In the genomic region with DNA sequence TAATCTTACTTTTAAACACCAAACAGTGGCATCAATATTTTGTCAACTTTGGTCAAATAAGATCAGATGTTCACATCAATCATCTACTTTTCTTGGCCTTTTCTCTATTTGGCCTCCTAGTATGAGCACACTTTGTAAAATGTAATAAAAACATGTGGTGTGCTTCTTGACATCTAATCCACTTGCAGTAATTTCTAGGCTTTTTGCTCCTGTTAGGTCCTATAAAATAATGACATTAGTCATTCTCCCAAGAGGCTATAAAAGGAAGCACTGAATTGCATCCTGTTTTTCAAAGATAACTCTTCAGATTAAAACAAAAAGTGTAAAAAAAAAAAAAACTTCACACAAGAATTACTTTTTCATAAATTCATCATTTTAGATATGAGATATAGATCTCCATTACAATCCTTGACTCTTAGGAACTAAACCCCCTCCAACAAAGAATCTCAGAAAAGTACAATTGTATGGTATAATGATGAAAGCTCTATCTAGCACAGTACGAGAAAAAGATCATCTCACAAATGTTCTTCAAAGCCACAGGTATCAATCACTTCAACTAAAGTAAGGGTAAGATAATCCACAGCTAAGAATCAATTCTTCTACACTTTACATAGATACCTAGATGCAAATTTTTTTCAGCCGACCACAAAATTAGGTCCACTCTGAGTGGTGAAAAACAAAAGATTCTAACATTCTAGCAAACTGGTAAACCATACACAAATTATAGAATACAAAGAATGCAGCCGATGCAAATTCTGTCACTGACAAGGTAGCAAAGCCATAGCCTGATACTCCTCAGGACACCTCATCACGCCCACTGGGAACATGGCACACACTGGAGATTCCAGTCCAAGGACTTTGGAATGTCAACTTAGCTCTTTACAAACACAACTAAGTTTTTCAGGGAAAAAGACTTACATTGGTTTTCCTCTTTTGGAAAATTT, we compare ENCODE assay signal across 8 cellular contexts. TPM values are rescaled to one million over a fixed set of nuclear protein-coding genes. Genes with fewer than 3 reads are reported as not detected.
DNase-seq lines count a peak whose midpoint lies in the region; ATAC-seq and TF ChIP-seq lines count a peak whose summit lies in the region.

No MANE protein-coding gene starts in this region.

- H3K4me1 ChIP-seq in DOHH2 (ENCODE audit: control insufficient read depth, low read length) = peaks cover 39% of the 10 kb centered on the region
- peaks cover 14% of the 10 kb centered on the region; the same call in 1 of the 2 replicates for H3K4me1 ChIP-seq in HAP-1
- peaks cover 9% of the 10 kb centered on the region for H3K4me1 ChIP-seq in neural progenitor cell

- peaks cover 34% of the 10 kb centered on the region for H4K20me1 ChIP-seq in DOHH2 (ENCODE audit: control insufficient read depth, insufficient read depth, low read depth, low read length)
- H4K20me1 ChIP-seq in neural progenitor cell (ENCODE audit: low read depth) = peaks cover 8% of the 10 kb centered on the region

- DNase-seq in HAP-1 (ENCODE audit: low spot score in 2 of 2) (no peak), neural progenitor cell (ENCODE audit: low spot score) (no peak), G401 (ENCODE audit: low spot score) (no peak)
- no peak for DNase-seq in activated T-helper 1 cell treated with anti-CD3 and anti-CD28 coated beads, Interleukin-12 subunit alpha, Interleukin-12 subunit beta, Interleukin-2, Interleukin-4 antibody, amounts not matched to agents 30 ng/mL and 10 ng/mL and 1 ng/mL, durations not matched to agents 14 hours and 24 hours and 36 hours (ENCODE audit: low spot score)
- no peak for DNase-seq in stimulated activated CD4-positive, alpha-beta T cell treated with anti-CD3 and anti-CD28 coated beads, Interleukin-4, amount 100 ng/mL, for 1 hour
- DNase-seq in activated CD4-positive, alpha-beta T cell treated with anti-CD3 and anti-CD28 coated beads for 4 hours = no peak

- peaks cover 57% of the 10 kb centered on the region for H3K4me1 Mint-ChIP-seq in activated T-helper 1 cell treated with anti-CD3 and anti-CD28 coated beads, Interleukin-12 subunit alpha, Interleukin-12 subunit beta, Interleukin-2, Interleukin-4 antibody, amounts not matched to agents 30 ng/mL and 10 ng/mL and 1 ng/mL, durations not matched to agents 14 hours and 24 hours and 36 hours (ENCODE audit: low read depth)
- H3K4me1 Mint-ChIP-seq in neural progenitor cell = peaks cover 28% of the 10 kb centered on the region

- peaks cover 20% of the 10 kb centered on the region for H3F3A ChIP-seq in DOHH2 (ENCODE audit: control insufficient read depth, insufficient read depth)
- peaks cover 24% of the 10 kb centered on the region for H3F3A ChIP-seq in neural progenitor cell (ENCODE audit: low read depth)

- H3K4me3 Mint-ChIP-seq in activated T-helper 1 cell treated with anti-CD3 and anti-CD28 coated beads, Interleukin-12 subunit alpha, Interleukin-12 subunit beta, Interleukin-2, Interleukin-4 antibody, amounts not matched to agents 30 ng/mL and 10 ng/mL and 1 ng/mL, durations not matched to agents 14 hours and 24 hours and 36 hours = peak overlapping the region; percentile 96
- peak overlapping the region; percentile 90 for H3K4me3 Mint-ChIP-seq in neural progenitor cell

- H3K27ac ChIP-seq in DOHH2 (ENCODE audit: low read depth, low read length) = peak overlapping the region; percentile 82
- H3K27ac ChIP-seq in neural progenitor cell = no peak overlapping the region

- H3K9ac ChIP-seq in neural progenitor cell = no peak overlapping the region

- H3K27me3 ChIP-seq in DOHH2 (ENCODE audit: control insufficient read depth, low read length) (peaks cover 29% of the 10 kb centered on the region), HAP-1 (ENCODE audit: low read depth) (no peaks in the 10 kb centered on the region), neural progenitor cell (peaks cover 56% of the 10 kb centered on the region)

- no peak overlapping the region for H2AFZ ChIP-seq in neural progenitor cell (replicated peaks)

- H3K36me3 ChIP-seq in DOHH2 (ENCODE audit: control insufficient read depth, low read length) (peaks cover 78% of the 10 kb centered on the region), HAP-1 (replicated peaks) (no peaks in the 10 kb centered on the region), neural progenitor cell (no peaks in the 10 kb centered on the region)

- no peaks in the 10 kb centered on the region for H3K9me3 Mint-ChIP-seq in activated T-helper 1 cell treated with anti-CD3 and anti-CD28 coated beads, Interleukin-12 subunit alpha, Interleukin-12 subunit beta, Interleukin-2, Interleukin-4 antibody, amounts not matched to agents 30 ng/mL and 10 ng/mL and 1 ng/mL, durations not matched to agents 14 hours and 24 hours and 36 hours
- H3K9me3 Mint-ChIP-seq in neural progenitor cell = no peaks in the 10 kb centered on the region

- TF ChIP-seq CTCF in DOHH2 (IDR thresholded peaks at IDR 0.05; ENCODE audit: low read depth, low read length, poor library complexity, severe bottlenecking) = no peak
- TF ChIP-seq CTCF in neural progenitor cell (IDR thresholded peaks at IDR 0.05) = no peak

- intact Hi-C loops in activated T-helper 1 cell treated with anti-CD3 and anti-CD28 coated beads, Interleukin-12 subunit alpha, Interleukin-12 subunit beta, Interleukin-2, Interleukin-4 antibody, amounts not matched to agents 30 ng/mL and 10 ng/mL and 1 ng/mL, durations not matched to agents 14 hours and 24 hours and 36 hours (cut with micrococcal nuclease) = loop anchor here (1.0 to 10.0 kb wide), 3 partner anchors 26 to 792 kb away; partner anchors contain the start of gene ZCCHC2

- H3K27ac Mint-ChIP-seq in activated T-helper 1 cell treated with anti-CD3 and anti-CD28 coated beads, Interleukin-12 subunit alpha, Interleukin-12 subunit beta, Interleukin-2, Interleukin-4 antibody, amounts not matched to agents 30 ng/mL and 10 ng/mL and 1 ng/mL, durations not matched to agents 14 hours and 24 hours and 36 hours = peak overlapping the region; percentile 92
- H3K27ac Mint-ChIP-seq in neural progenitor cell = no peak overlapping the region

- in situ Hi-C loops in HAP-1 (cut with MboI; ENCODE audit: low sequenced_read_pairs) (loop anchor here (5.0 to 25.0 kb wide), 2 partner anchors 180 to 300 kb away; no protein-coding TSS in a partner anchor), G401 (cut with HindIII; ENCODE audit: low sequenced_read_pairs) (loop anchor here (25.0 kb wide), 1 partner anchor 180 kb away; no protein-coding TSS in a partner anchor)

- peak overlapping the region; percentile 74 for H3K4me3 ChIP-seq in DOHH2 (ENCODE audit: low read length)
- peak overlapping the region; percentile 55 for H3K4me3 ChIP-seq in HAP-1
- H3K4me3 ChIP-seq in neural progenitor cell = no peak overlapping the region

- no peaks in the 10 kb centered on the region for H3K9me3 ChIP-seq in DOHH2 (ENCODE audit: control insufficient read depth, insufficient read depth, low read length)
- H3K9me3 ChIP-seq in HAP-1 = no peaks in the 10 kb centered on the region
- H3K9me3 ChIP-seq in neural progenitor cell (ENCODE audit: low read depth) = no peaks in the 10 kb centered on the region

- H3K4me2 ChIP-seq in DOHH2 (ENCODE audit: low read length) (peak overlapping the region; percentile 62), neural progenitor cell (no peak overlapping the region)

- H3K27me3 Mint-ChIP-seq in activated T-helper 1 cell treated with anti-CD3 and anti-CD28 coated beads, Interleukin-12 subunit alpha, Interleukin-12 subunit beta, Interleukin-2, Interleukin-4 antibody, amounts not matched to agents 30 ng/mL and 10 ng/mL and 1 ng/mL, durations not matched to agents 14 hours and 24 hours and 36 hours (ENCODE audit: insufficient read depth) = no peaks in the 10 kb centered on the region
- H3K27me3 Mint-ChIP-seq in neural progenitor cell (ENCODE audit: insufficient read depth, low read depth) = peaks cover 10% of the 10 kb centered on the region

- no peaks in the 10 kb centered on the region for H3K9me2 ChIP-seq in DOHH2 (replicated peaks; ENCODE audit: control insufficient read depth, low read length)

- no peak for ATAC-seq in GM21619 (IDR thresholded peaks at IDR 0.05; ENCODE audit: unreplicated experiment)

- H3K79me2 ChIP-seq in DOHH2 (ENCODE audit: control insufficient read depth, low read length) (peaks cover 86% of the 10 kb centered on the region), neural progenitor cell (ENCODE audit: low read depth) (no peaks in the 10 kb centered on the region)

- H3K36me3 Mint-ChIP-seq in activated T-helper 1 cell treated with anti-CD3 and anti-CD28 coated beads, Interleukin-12 subunit alpha, Interleukin-12 subunit beta, Interleukin-2, Interleukin-4 antibody, amounts not matched to agents 30 ng/mL and 10 ng/mL and 1 ng/mL, durations not matched to agents 14 hours and 24 hours and 36 hours (ENCODE audit: low read depth) = peaks cover 47% of the 10 kb centered on the region
- peaks cover 11% of the 10 kb centered on the region for H3K36me3 Mint-ChIP-seq in neural progenitor cell

RNA-seq across cellular contexts. Expression of gene BCL2, which starts 2.7 kb away (rescaled TPM):
- 95.9 and 97.1 TPM in 2 replicates for total RNA-seq in activated T-helper 1 cell treated with anti-CD3 and anti-CD28 coated beads, Interleukin-12 subunit alpha, Interleukin-12 subunit beta, Interleukin-2, Interleukin-4 antibody, amounts not matched to agents 30 ng/mL and 10 ng/mL and 1 ng/mL, durations not matched to agents 14 hours and 24 hours and 36 hours
- total RNA-seq in neural progenitor cell (ENCODE audit: low replicate concordance) = 4.2 and 4.9 TPM in 2 replicates
- total RNA-seq in G401 (2014; rRNA removed; shearing (Covaris generic)) = 9.9 and 18.2 TPM in 2 replicates

RNA-seq across cellular contexts. Expression of gene KDSR, which starts 50.1 kb away (rescaled TPM):
- 72.2 and 83.5 TPM in 2 replicates for total RNA-seq in activated T-helper 1 cell treated with anti-CD3 and anti-CD28 coated beads, Interleukin-12 subunit alpha, Interleukin-12 subunit beta, Interleukin-2, Interleukin-4 antibody, amounts not matched to agents 30 ng/mL and 10 ng/mL and 1 ng/mL, durations not matched to agents 14 hours and 24 hours and 36 hours
- total RNA-seq in neural progenitor cell (ENCODE audit: low replicate concordance) = 20.6 and 21.2 TPM in 2 replicates
- 23.3 and 27.1 TPM in 2 replicates for total RNA-seq in G401 (2014; rRNA removed; shearing (Covaris generic))
